In genomic region chr15:48710952-48711495, GRCh38 we compare ENCODE assay signal across 24 cellular contexts.
DNase-seq lines count a peak whose midpoint lies in the region; ATAC-seq and TF ChIP-seq lines count a peak whose summit lies in the region.
"Had no signal": no experiment of that assay in that cellular context is flagged by ENCODE, and none has a peak within 500 bp of the region (broad histone marks: within the 10 kb centered on the region; RNA-seq: fewer than 3 reads in every experiment).

No MANE protein-coding gene starts in this region.

- peak; percentile 15 for DNase-seq in SIG-M5 treated with dmso at 0.1 percent for 504 hours (lab: John Stamatoyannopoulos, UW; ENCODE audit: unreplicated experiment)
- DNase-seq in SIG-M5 (lab: John Stamatoyannopoulos, UW): no peak
- DNase-seq in adipocyte (ENCODE audit: low read depth): peak; percentile 44
- peak; percentile 42 for DNase-seq in iris pigment epithelial cell (ENCODE audit: low read depth)
- no peak for DNase-seq in DMS153 treated with DMSO at 0.1 percent for 48 hours (lab: John Stamatoyannopoulos, UW; ENCODE audit: unreplicated experiment)
- no peak for DNase-seq in ascending aorta (ENCODE audit: low spot score in 2 of 2)
- DNase-seq in suprapubic skin (ENCODE audit: low spot score in 2 of 2): no peak
- DNase-seq: activated CD4-positive, alpha-beta memory T cell treated with anti-CD3 and anti-CD28 coated beads, Interleukin-2, amount 10 ng/mL, durations not matched to agents 7 days and 5 days; activated gamma-delta T cell; colonic mucosa; DMS53; heart left ventricle; Kasumi-1; NCI-H1436; NCI-H2171; NCI-H526; psoas muscle; small intestine; stimulated activated naive CD8-positive, alpha-beta T cell treated with anti-CD3 and anti-CD28 coated beads, Interleukin-15, Interleukin-2, amounts not matched to agents 100 U/mL and 50 U/mL, for 24 hours; T-helper 9 cell; tibial artery had no signal

- H3K27me3 ChIP-seq in adipocyte (replicated peaks; ENCODE audit: control insufficient read depth, insufficient read depth, low read length): no peaks in the 10 kb centered on the region
- no peaks in the 10 kb centered on the region for H3K27me3 ChIP-seq in ascending aorta
- H3K27me3 ChIP-seq in suprapubic skin: no peaks in the 10 kb centered on the region
- H3K27me3 ChIP-seq: breast epithelium, colonic mucosa, heart left ventricle, left lung, tibial artery had no signal

- no peak for TF ChIP-seq EP300 in suprapubic skin (IDR thresholded peaks at IDR 0.05)

- whole genome bisulfite sequencing in suprapubic skin: 87% methylated on average over 4 of the region's 4 CpGs

- no peak overlapping the region for H3K4me3 ChIP-seq in adipocyte (ENCODE audit: low read length)
- H3K4me3 ChIP-seq in ascending aorta: no peak overlapping the region
- H3K4me3 ChIP-seq in suprapubic skin: no peak overlapping the region
- H3K4me3 ChIP-seq: breast epithelium, colonic mucosa, heart left ventricle, left lung, psoas muscle, tibial artery had no signal

- H3K36me3 ChIP-seq in adipocyte (ENCODE audit: control insufficient read depth, insufficient read depth, low read length, severe bottlenecking): no peaks in the 10 kb centered on the region
- H3K36me3 ChIP-seq in ascending aorta: no peaks in the 10 kb centered on the region
- no peaks in the 10 kb centered on the region for H3K36me3 ChIP-seq in suprapubic skin
- H3K36me3 ChIP-seq: breast epithelium, colonic mucosa, heart left ventricle, left lung, tibial artery had no signal

- no peak overlapping the region for H3K27ac ChIP-seq in ascending aorta
- no peak overlapping the region for H3K27ac ChIP-seq in suprapubic skin
- H3K27ac ChIP-seq: breast epithelium, colonic mucosa, heart left ventricle, left lung, psoas muscle, tibial artery had no signal

- no peak for ATAC-seq in HG02885 (IDR thresholded peaks at IDR 0.05; ENCODE audit: poor library complexity, unreplicated experiment)
- ATAC-seq: heart left ventricle; left lung; psoas muscle; stimulated activated naive CD8-positive, alpha-beta T cell treated with anti-CD3 and anti-CD28 coated beads, Interleukin-15, Interleukin-2, amounts not matched to agents 100 U/mL and 50 U/mL, for 24 hours had no signal

- no peak for TF ChIP-seq POLR2A in suprapubic skin (IDR thresholded peaks at IDR 0.05)

- H3K9me3 ChIP-seq in adipocyte (ENCODE audit: control insufficient read depth, low read length) (peaks cover 8% of the 10 kb centered on the region), ascending aorta (peaks cover 6 to 14% of the 10 kb centered on the region in 2 donors), suprapubic skin (no peaks in the 10 kb centered on the region)
- H3K9me3 ChIP-seq: colonic mucosa had no signal

- no peak overlapping the region for H3K9ac ChIP-seq in adipocyte (ENCODE audit: low read length)

- no peak for TF ChIP-seq CTCF in ascending aorta (IDR thresholded peaks at IDR 0.05)
- no peak for TF ChIP-seq CTCF in suprapubic skin (IDR thresholded peaks at IDR 0.05)

- H3K4me1 ChIP-seq in adipocyte (ENCODE audit: control insufficient read depth, insufficient read depth, low read length) (peaks cover 7% of the 10 kb centered on the region), ascending aorta (no peaks in the 10 kb centered on the region), suprapubic skin (no peaks in the 10 kb centered on the region)
- H3K4me1 ChIP-seq: breast epithelium, colonic mucosa, heart left ventricle, left lung, psoas muscle, tibial artery had no signal

- intact Hi-C loops in ascending aorta (cut with DNase I): no loop called here

Comparison
In these comparisons a context has a peak if more than half of its experiments do, and no peak if none do; other contexts are left out.
1. DNase-seq: peak in SIG-M5 treated with dmso at 0.1 percent for 504 hours (single experiment), adipocyte (single experiment) and iris pigment epithelial cell (single experiment); none in SIG-M5 (single experiment), DMS153 treated with DMSO at 0.1 percent for 48 hours (single experiment), ascending aorta (0 of 2) and suprapubic skin (0 of 2).